18 cellular contexts compared by ENCODE assay signal in the genomic region with DNA sequence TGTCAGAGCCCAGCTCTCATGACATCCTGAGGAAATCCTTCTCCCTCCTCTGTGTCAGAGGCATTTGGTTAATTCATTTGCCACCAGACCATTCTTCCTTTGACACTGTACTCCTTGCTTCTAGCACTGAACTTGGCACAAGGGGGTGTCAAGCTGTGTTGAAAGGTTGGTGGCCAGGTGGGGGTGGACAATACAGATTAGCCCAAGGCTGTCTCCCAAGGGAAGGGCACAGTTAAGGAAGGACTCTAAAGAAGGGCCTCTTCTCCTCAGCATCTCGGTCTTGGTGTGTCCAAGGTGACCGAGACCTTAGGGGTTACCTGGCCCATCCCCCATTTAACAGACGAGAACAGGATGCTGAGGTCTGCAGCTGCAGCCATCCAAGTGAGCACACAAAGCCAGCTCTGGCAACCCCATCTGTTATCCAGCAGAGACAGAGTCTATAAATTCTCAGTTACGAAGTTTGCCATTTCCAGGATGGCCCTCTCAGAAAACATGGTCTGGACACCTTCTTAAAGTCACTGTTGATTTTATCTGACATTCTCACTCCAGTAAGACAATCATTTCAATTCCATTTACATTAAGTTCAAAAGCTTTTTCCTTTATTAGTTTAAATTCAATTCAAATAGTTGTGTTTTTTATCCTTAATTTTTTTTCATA.
DNase-seq lines count a peak whose midpoint lies in the region; ATAC-seq and TF ChIP-seq lines count a peak whose summit lies in the region.
"Had no signal": no experiment of that assay in that cellular context is flagged by ENCODE, and none has a peak within 500 bp of the region (broad histone marks: within the 10 kb centered on the region; RNA-seq: fewer than 3 reads in every experiment).

No MANE protein-coding gene starts in this region.

- H3K4me2 ChIP-seq in Loucy (ENCODE audit: low read depth, low read length, poor library complexity, severe bottlenecking): peak overlapping the region; percentile 62

- no peaks in the 10 kb centered on the region for H3F3A ChIP-seq in Loucy (ENCODE audit: low read depth)

- no peaks in the 10 kb centered on the region for H3K36me3 Mint-ChIP-seq in activated CD8-positive, alpha-beta T cell treated with anti-CD3 and anti-CD28 coated beads for 36 hours (ENCODE audit: low read depth)
- H3K36me3 Mint-ChIP-seq in activated CD8-positive, alpha-beta T cell treated with anti-CD3 and anti-CD28 coated beads, Interleukin-2, amount 10 ng/mL, durations not matched to agents 7 days and 5 days (ENCODE audit: low read depth): no peaks in the 10 kb centered on the region
- H3K36me3 Mint-ChIP-seq in effector memory CD8-positive, alpha-beta T cell (ENCODE audit: insufficient read depth): peaks cover 2% of the 10 kb centered on the region
- no peaks in the 10 kb centered on the region for H3K36me3 Mint-ChIP-seq in MCF 10A (ENCODE audit: insufficient read depth, unreplicated experiment)
- H3K36me3 Mint-ChIP-seq: activated naive CD8-positive, alpha-beta T cell; memory B cell had no signal

- H3K4me1 Mint-ChIP-seq in activated CD8-positive, alpha-beta T cell treated with anti-CD3 and anti-CD28 coated beads for 36 hours (ENCODE audit: low read depth): peaks cover 17% of the 10 kb centered on the region
- peaks cover 19% of the 10 kb centered on the region for H3K4me1 Mint-ChIP-seq in activated CD8-positive, alpha-beta T cell treated with anti-CD3 and anti-CD28 coated beads, Interleukin-2, amount 10 ng/mL, durations not matched to agents 7 days and 5 days (ENCODE audit: low read depth)
- H3K4me1 Mint-ChIP-seq in effector memory CD8-positive, alpha-beta T cell (ENCODE audit: low read depth in 2 of 2): peaks cover 42 to 50% of the 10 kb centered on the region in 2 donors
- H3K4me1 Mint-ChIP-seq in MCF 10A (ENCODE audit: insufficient read depth, unreplicated experiment): no peaks in the 10 kb centered on the region
- H3K4me1 Mint-ChIP-seq: memory B cell had no signal

- H3K4me1 ChIP-seq in Loucy (ENCODE audit: insufficient read depth, low read length, poor library complexity, severe bottlenecking) (peaks cover 66% of the 10 kb centered on the region), BE2C (no peaks in the 10 kb centered on the region)

- peak overlapping the region; percentile 34 for H3K27ac Mint-ChIP-seq in activated CD8-positive, alpha-beta T cell treated with anti-CD3 and anti-CD28 coated beads for 36 hours
- H3K27ac Mint-ChIP-seq in activated CD8-positive, alpha-beta T cell treated with anti-CD3 and anti-CD28 coated beads, Interleukin-2, amount 10 ng/mL, durations not matched to agents 7 days and 5 days: no peak overlapping the region
- peak overlapping the region; percentile 94 to 96 for H3K27ac Mint-ChIP-seq in effector memory CD8-positive, alpha-beta T cell
- H3K27ac Mint-ChIP-seq in MCF 10A (ENCODE audit: low read depth, unreplicated experiment): no peak overlapping the region
- H3K27ac Mint-ChIP-seq: activated naive CD8-positive, alpha-beta T cell; H9 had no signal

- H3K9ac ChIP-seq in Loucy (ENCODE audit: low read depth, low read length, poor library complexity, severe bottlenecking): peak overlapping the region; percentile 53

- no peak overlapping the region for H3K4me3 Mint-ChIP-seq in activated CD8-positive, alpha-beta T cell treated with anti-CD3 and anti-CD28 coated beads for 36 hours
- H3K4me3 Mint-ChIP-seq in activated CD8-positive, alpha-beta T cell treated with anti-CD3 and anti-CD28 coated beads, Interleukin-2, amount 10 ng/mL, durations not matched to agents 7 days and 5 days: no peak overlapping the region
- H3K4me3 Mint-ChIP-seq in effector memory CD8-positive, alpha-beta T cell: peak overlapping the region; percentile 65 to 79
- no peak overlapping the region for H3K4me3 Mint-ChIP-seq in MCF 10A (ENCODE audit: unreplicated experiment)
- H3K4me3 Mint-ChIP-seq: activated naive CD8-positive, alpha-beta T cell; activated T-cell treated with anti-CD3 and anti-CD28 coated beads, Interleukin-2, amount 50 U/mL, for 4 hours; H9; memory B cell; neural crest cell had no signal

- H3K9me3 ChIP-seq in Loucy (ENCODE audit: insufficient read depth, low read depth, low read length) (no peaks in the 10 kb centered on the region), BE2C (no peaks in the 10 kb centered on the region)
- H3K9me3 ChIP-seq: spleen had no signal

- no TSS peak for BruUV-seq in MCF 10A (replicated peaks; lab: Mats Ljungman, UMichigan)

- H3K79me2 ChIP-seq in Loucy (ENCODE audit: insufficient read depth, low read length): no peaks in the 10 kb centered on the region

- no peaks in the 10 kb centered on the region for H3K27me3 Mint-ChIP-seq in activated CD8-positive, alpha-beta T cell treated with anti-CD3 and anti-CD28 coated beads for 36 hours
- peaks cover 12% of the 10 kb centered on the region for H3K27me3 Mint-ChIP-seq in activated CD8-positive, alpha-beta T cell treated with anti-CD3 and anti-CD28 coated beads, Interleukin-2, amount 10 ng/mL, durations not matched to agents 7 days and 5 days (ENCODE audit: low read depth)
- H3K27me3 Mint-ChIP-seq in effector memory CD8-positive, alpha-beta T cell: no peaks in the 10 kb centered on the region
- peaks cover 23% of the 10 kb centered on the region for H3K27me3 Mint-ChIP-seq in MCF 10A (ENCODE audit: insufficient read depth, unreplicated experiment)
- H3K27me3 Mint-ChIP-seq: activated naive CD8-positive, alpha-beta T cell had no signal

- peak overlapping the region; percentile 34 for H3K4me3 ChIP-seq in Loucy (ENCODE audit: low read length, poor library complexity, severe bottlenecking)
- H3K4me3 ChIP-seq in BE2C (ENCODE audit: low read depth, low read length): no peak overlapping the region
- H3K4me3 ChIP-seq: spleen had no signal

- CTCF ChIA-PET in activated CD8-positive, alpha-beta T cell treated with anti-CD3 and anti-CD28 coated beads for 36 hours (lab: Charles Lee): interaction anchor here (1.1 to 1.4 kb wide), 2 partner anchors 23 to 98 kb away, joined by 3 to 5 read pairs; no protein-coding TSS in a partner anchor
- CTCF ChIA-PET in activated CD8-positive, alpha-beta T cell treated with anti-CD3 and anti-CD28 coated beads, Interleukin-2, amount 10 ng/mL, durations not matched to agents 7 days and 5 days (lab: Charles Lee): interaction anchor here (1.1 kb wide), 1 partner anchor 23 kb away, joined by 3 read pairs; no protein-coding TSS in a partner anchor
- CTCF ChIA-PET in MCF 10A (lab: Yijun Ruan, JAX): no interaction called here

- no peaks in the 10 kb centered on the region for H3K9me2 ChIP-seq in Loucy (replicated peaks; ENCODE audit: low read depth, low read length)

- H3K9me3 Mint-ChIP-seq in activated CD8-positive, alpha-beta T cell treated with anti-CD3 and anti-CD28 coated beads for 36 hours: no peaks in the 10 kb centered on the region
- no peaks in the 10 kb centered on the region for H3K9me3 Mint-ChIP-seq in activated CD8-positive, alpha-beta T cell treated with anti-CD3 and anti-CD28 coated beads, Interleukin-2, amount 10 ng/mL, durations not matched to agents 7 days and 5 days (ENCODE audit: insufficient read depth)
- no peaks in the 10 kb centered on the region for H3K9me3 Mint-ChIP-seq in effector memory CD8-positive, alpha-beta T cell
- no peaks in the 10 kb centered on the region for H3K9me3 Mint-ChIP-seq in MCF 10A (ENCODE audit: unreplicated experiment)
- H3K9me3 Mint-ChIP-seq: activated T-cell treated with anti-CD3 and anti-CD28 coated beads, Interleukin-2, amount 50 U/mL, for 4 hours; H9; memory B cell; neural crest cell had no signal

- no peaks in the 10 kb centered on the region for H3K27me3 ChIP-seq in Loucy (ENCODE audit: insufficient read depth, low read length, poor library complexity, severe bottlenecking)
- H3K27me3 ChIP-seq in BE2C: no peaks in the 10 kb centered on the region
- H3K27me3 ChIP-seq: spleen had no signal

- H4K20me1 ChIP-seq in Loucy (ENCODE audit: insufficient read depth, low read length, poor library complexity, severe bottlenecking): no peaks in the 10 kb centered on the region

- intact Hi-C loops in activated CD8-positive, alpha-beta T cell treated with anti-CD3 and anti-CD28 coated beads for 36 hours (cut with micrococcal nuclease): loop anchor here (1.0 kb wide), 1 partner anchor 8 kb away; no protein-coding TSS in a partner anchor
- intact Hi-C loops in posterior vena cava (cut with DNase I): no loop called here
- intact Hi-C loops in MCF 10A (cut with micrococcal nuclease): no loop called here

- POLR2A ChIA-PET in activated CD8-positive, alpha-beta T cell treated with anti-CD3 and anti-CD28 coated beads for 36 hours (lab: Charles Lee): interaction anchor here (1.0 kb wide), 1 partner anchor 705 kb away, joined by 3 read pairs; no protein-coding TSS in a partner anchor
- POLR2A ChIA-PET in activated CD8-positive, alpha-beta T cell treated with anti-CD3 and anti-CD28 coated beads, Interleukin-2, amount 10 ng/mL, durations not matched to agents 7 days and 5 days (lab: Charles Lee): no interaction called here
- POLR2A ChIA-PET in MCF 10A (lab: Yijun Ruan, JAX): no interaction called here

- no peaks in the 10 kb centered on the region for H3K36me3 ChIP-seq in Loucy (ENCODE audit: insufficient read depth, low read length)
- no peaks in the 10 kb centered on the region for H3K36me3 ChIP-seq in BE2C
- H3K36me3 ChIP-seq: spleen had no signal

- H2AFZ ChIP-seq in Loucy (ENCODE audit: low read length): no peak overlapping the region

- ATAC-seq in activated CD8-positive, alpha-beta T cell treated with anti-CD3 and anti-CD28 coated beads for 36 hours: no peak
- ATAC-seq in activated CD8-positive, alpha-beta T cell treated with anti-CD3 and anti-CD28 coated beads, Interleukin-2, amount 10 ng/mL, durations not matched to agents 7 days and 5 days: no peak
- ATAC-seq in effector memory CD8-positive, alpha-beta T cell (replicated peaks): no peak
- ATAC-seq: HepG2 had no signal

- TF ChIP-seq CTCF in activated CD8-positive, alpha-beta T cell treated with anti-CD3 and anti-CD28 coated beads for 36 hours (IDR thresholded peaks at IDR 0.05): no peak
- TF ChIP-seq CTCF in Loucy (conservative IDR thresholded peaks at IDR 0.05; ENCODE audit: low read length) (no peak), BE2C (IDR thresholded peaks at IDR 0.05; ENCODE audit: low read depth, low read length) (no peak), MCF 10A (IDR thresholded peaks at IDR 0.05; ENCODE audit: unreplicated experiment) (no peak)

- no peak for DNase-seq in activated CD8-positive, alpha-beta T cell treated with anti-CD3 and anti-CD28 coated beads for 36 hours
- DNase-seq in activated CD8-positive, alpha-beta T cell treated with anti-CD3 and anti-CD28 coated beads, Interleukin-2, amount 10 ng/mL, durations not matched to agents 7 days and 5 days: no peak
- DNase-seq in effector memory CD8-positive, alpha-beta T cell: no peak
- DNase-seq in posterior vena cava (ENCODE audit: low spot score) (peak; percentile 37), BE2C (no peak), AG20443 (ENCODE audit: low spot score) (no peak), MCF 10A (ENCODE audit: unreplicated experiment) (no peak)
- DNase-seq: activated CD4-positive, alpha-beta T cell treated with anti-CD3 and anti-CD28 coated beads, Interleukin-2, amount 50 U/mL, for 1 hour; activated T-cell treated with anti-CD3 and anti-CD28 coated beads, Interleukin-2, amount 50 U/mL, for 4 hours; hypothalamus; NCI-H2029 treated with DMSO at 0.1 percent for 48 hours had no signal

Comparison
In these comparisons a context has a peak if more than half of its experiments do, and no peak if none do; other contexts are left out.
1. H3K27ac Mint-ChIP-seq: peak in activated CD8-positive, alpha-beta T cell treated with anti-CD3 and anti-CD28 coated beads for 36 hours (single experiment) and effector memory CD8-positive, alpha-beta T cell (2 of 2); none in activated CD8-positive, alpha-beta T cell treated with anti-CD3 and anti-CD28 coated beads, Interleukin-2, amount 10 ng/mL, durations not matched to agents 7 days and 5 days (single experiment) and MCF 10A (single experiment).
2. H3K4me3 Mint-ChIP-seq: peak in effector memory CD8-positive, alpha-beta T cell (2 of 2); none in activated CD8-positive, alpha-beta T cell treated with anti-CD3 and anti-CD28 coated beads for 36 hours (single experiment), activated CD8-positive, alpha-beta T cell treated with anti-CD3 and anti-CD28 coated beads, Interleukin-2, amount 10 ng/mL, durations not matched to agents 7 days and 5 days (single experiment) and MCF 10A (single experiment).